Comparison of ENCODE assay signal across 8 cellular contexts in genomic region chr11:94325681-94326080, GRCh38. TPM values are rescaled to one million over a fixed set of nuclear protein-coding genes. Genes with fewer than 3 reads are reported as not detected.
A peak's percentile ranks its signal among the peaks of the same experiment; 100 is the strongest.
DNase-seq lines count a peak whose midpoint lies in the region; TF ChIP-seq lines count a peak whose summit lies in the region.

No MANE protein-coding gene starts in this region.

- H3F3A ChIP-seq in GM23248 (ENCODE audit: insufficient read depth) (no peaks in the 10 kb centered on the region), MM.1S (ENCODE audit: insufficient read depth, low read length) (no peaks in the 10 kb centered on the region)

- H4K20me1 ChIP-seq in GM23248 (ENCODE audit: insufficient read depth) (no peaks in the 10 kb centered on the region), MM.1S (ENCODE audit: insufficient read depth, low read length) (no peaks in the 10 kb centered on the region)

- H3K9ac ChIP-seq in GM23248 (no peak overlapping the region), MM.1S (ENCODE audit: low read length) (no peak overlapping the region)

- WGBS in GM23248 (ENCODE audit: low coverage in 1 of 2, low lambda C conversion rate in 2 of 2, missing lambda C conversion rate in 2 of 2), 2 experiments, result 4 to 17% methylated on average over 1 of the region's 1 CpG
- 17 to 35% methylated on average over 1 of the region's 1 CpG for WGBS in sigmoid colon, 2 donors

- H3K9me2 ChIP-seq in GM23248 (ENCODE audit: insufficient read depth) (no peaks in the 10 kb centered on the region), MM.1S (replicated peaks; ENCODE audit: insufficient read depth, low read length) (no peaks in the 10 kb centered on the region)

- peaks cover 24% of the 10 kb centered on the region; the same call in 1 of the 2 replicates for H3K27me3 ChIP-seq in GM23248 (replicated peaks; ENCODE audit: insufficient read depth)
- no peaks in the 10 kb centered on the region for H3K27me3 ChIP-seq in MM.1S (replicated peaks; ENCODE audit: insufficient read depth, low read length)
- H3K27me3 ChIP-seq in kidney epithelial cell (ENCODE audit: control insufficient read depth, insufficient read depth, low read length), result no peaks in the 10 kb centered on the region
- H3K27me3 ChIP-seq in sigmoid colon, result no peaks in the 10 kb centered on the region

- H2AFZ ChIP-seq in GM23248 (no peak overlapping the region), MM.1S (ENCODE audit: low read length) (no peak overlapping the region)

- H3K27ac ChIP-seq in GM23248 (no peak overlapping the region), MM.1S (ENCODE audit: low read length) (no peak overlapping the region), sigmoid colon (no peak overlapping the region)

- H3K9me3 ChIP-seq in GM23248 (ENCODE audit: low read depth) (no peaks in the 10 kb centered on the region), MM.1S (replicated peaks; ENCODE audit: insufficient read depth, low read length) (no peaks in the 10 kb centered on the region), sigmoid colon (no peaks in the 10 kb centered on the region)

- in situ Hi-C loops in GM23248 (cut with MboI), result no loop called here

- H3K79me2 ChIP-seq in GM23248 (ENCODE audit: insufficient read depth) (no peaks in the 10 kb centered on the region), MM.1S (ENCODE audit: low read length) (no peaks in the 10 kb centered on the region)

- no peak for TF ChIP-seq POLR2A in sigmoid colon (IDR thresholded peaks at IDR 0.05)

- H3K36me3 ChIP-seq in GM23248 (ENCODE audit: low read depth), result no peaks in the 10 kb centered on the region
- no peaks in the 10 kb centered on the region for H3K36me3 ChIP-seq in MM.1S (replicated peaks; ENCODE audit: insufficient read depth, low read length)
- no peaks in the 10 kb centered on the region for H3K36me3 ChIP-seq in kidney epithelial cell (ENCODE audit: control insufficient read depth, insufficient read depth, low read length)
- H3K36me3 ChIP-seq in sigmoid colon, result no peaks in the 10 kb centered on the region

- H3K4me1 ChIP-seq in GM23248 (ENCODE audit: insufficient read depth) (no peaks in the 10 kb centered on the region), MM.1S (ENCODE audit: low read length) (no peaks in the 10 kb centered on the region), sigmoid colon (peaks cover 0 to 10% (median 5%) of the 10 kb centered on the region in 4 donors)

- no peak overlapping the region for H3K4me3 ChIP-seq in GM23248
- no peak overlapping the region for H3K4me3 ChIP-seq in MM.1S (ENCODE audit: low read length)
- no peak overlapping the region for H3K4me3 ChIP-seq in kidney epithelial cell (ENCODE audit: low read depth, low read length)
- H3K4me3 ChIP-seq in sigmoid colon, result no peak overlapping the region

- no peak for TF ChIP-seq EP300 in sigmoid colon (IDR thresholded peaks at IDR 0.05)

- DNase-seq in GM23248, result peak; percentile 47
- peak; percentile 21 for DNase-seq in MM.1S
- peak; percentile 21 for DNase-seq in activated T-cell treated with anti-CD3 and anti-CD28 coated beads, Interleukin-2, amount 50 U/mL, for 1 hour
- no peak for DNase-seq in kidney epithelial cell (ENCODE audit: low read depth)
- no peak for DNase-seq in cortex of kidney (lab: John Stamatoyannopoulos, UW)
- no peak for DNase-seq in retina
- no peak for DNase-seq in sigmoid colon

- intact Hi-C loops in sigmoid colon (cut with DNase I), result no loop called here

- TF ChIP-seq CTCF in GM12874 (IDR thresholded peaks at IDR 0.05; ENCODE audit: insufficient read depth, low read depth, low read length) (peak; percentile 86), MM.1S (IDR thresholded peaks at IDR 0.05; ENCODE audit: low read length) (peak; percentile 74), kidney epithelial cell (IDR thresholded peaks at IDR 0.05; ENCODE audit: insufficient read depth, low read length, poor library complexity, severe bottlenecking) (peak; percentile 48), sigmoid colon (IDR thresholded peaks at IDR 0.05) (no peak)

- H3K4me2 ChIP-seq in GM23248 (ENCODE audit: unreplicated experiment), result no peak overlapping the region
- H3K4me2 ChIP-seq in MM.1S (ENCODE audit: low read depth, low read length), result no peak overlapping the region

RNA-seq across cellular contexts. Expression of gene IZUMO1R, which starts 21.3 kb away (rescaled TPM):
- not detected in 2 replicates for total RNA-seq in GM23248 (2014; rRNA removed; shearing (Covaris generic))
- not detected in 2 replicates for polyA plus RNA-seq in GM23248 (2016; fragmentation: Nextera tagmentation; extraction: Ambion mirVana)
- total RNA-seq in kidney epithelial cell, result not detected in 2 replicates
- total RNA-seq in sigmoid colon, result not detected
- not detected for polyA plus RNA-seq in sigmoid colon

Comparison
In these comparisons a context has a peak if more than half of its experiments do, and no peak if none do; other contexts are left out.
1. CTCF ChIP-seq: peak in GM12874 (single experiment), MM.1S (single experiment) and kidney epithelial cell (single experiment); none in sigmoid colon (0 of 4).
2. DNase-seq: peak in GM23248 (single experiment), MM.1S (single experiment) and activated T-cell treated with anti-CD3 and anti-CD28 coated beads, Interleukin-2, amount 50 U/mL, for 1 hour (single experiment); none in kidney epithelial cell (single experiment), cortex of kidney (single experiment), retina (single experiment) and sigmoid colon (single experiment).